In genomic region chr4:60134106-60134505, GRCh38 we compare ENCODE assay signal across 17 cellular contexts.
"Had no signal": no experiment of that assay in that cellular context is flagged by ENCODE, and none has a peak within 500 bp of the region (broad histone marks: within the 10 kb centered on the region; RNA-seq: fewer than 3 reads in every experiment).

No MANE protein-coding gene starts in this region.

- H3K27ac ChIP-seq: adrenal gland, left ventricle myocardium inferior, upper lobe of left lung had no signal

- H3K4me1 ChIP-seq: adrenal gland, left ventricle myocardium inferior, upper lobe of left lung had no signal

- ATAC-seq: activated T-cell treated with anti-CD3 and anti-CD28 coated beads, Interleukin-2, amount 50 U/mL, for 4 hours; natural killer cell; stimulated activated naive CD8-positive, alpha-beta T cell treated with anti-CD3 and anti-CD28 coated beads, Interleukin-15, Interleukin-2, amounts not matched to agents 100 U/mL and 50 U/mL, for 24 hours had no signal

- H3K4me3 ChIP-seq: adrenal gland, left ventricle myocardium inferior, upper lobe of left lung had no signal

- H3K27me3 ChIP-seq: adrenal gland, upper lobe of left lung had no signal

- H3K36me3 ChIP-seq: adrenal gland, left ventricle myocardium inferior, upper lobe of left lung had no signal

- H3K9me3 ChIP-seq: adrenal gland, upper lobe of left lung had no signal

- DNase-seq: activated CD4-positive, alpha-beta T cell treated with anti-CD3 and anti-CD28 coated beads for 1 hour; activated CD4-positive, alpha-beta T cell treated with anti-CD3 and anti-CD28 coated beads, Interleukin-2, amount 50 U/mL, for 4 hours; activated CD8-positive, alpha-beta memory T cell treated with anti-CD3 and anti-CD28 coated beads, Interleukin-2, amount 50 U/mL, for 48 hours; activated naive CD4-positive, alpha-beta T cell; activated T-cell treated with anti-CD3 and anti-CD28 coated beads, Interleukin-2, amount 50 U/mL, for 4 hours; adrenal gland; cerebellar nuclear complex; cortex of kidney; foreskin melanocyte; hippocampal formation; left ventricle myocardium inferior; midbrain; natural killer cell; stimulated activated CD4-positive, alpha-beta T cell treated with anti-CD3 and anti-CD28 coated beads, Interleukin-4, amount 100 ng/mL, for 24 hours; stimulated activated naive CD8-positive, alpha-beta T cell treated with anti-CD3 and anti-CD28 coated beads, Interleukin-15, Interleukin-2, amounts not matched to agents 100 U/mL and 50 U/mL, for 24 hours; T-helper 2 cell; upper lobe of left lung had no signal
